8 cellular contexts compared by ENCODE assay signal in the genomic region with DNA sequence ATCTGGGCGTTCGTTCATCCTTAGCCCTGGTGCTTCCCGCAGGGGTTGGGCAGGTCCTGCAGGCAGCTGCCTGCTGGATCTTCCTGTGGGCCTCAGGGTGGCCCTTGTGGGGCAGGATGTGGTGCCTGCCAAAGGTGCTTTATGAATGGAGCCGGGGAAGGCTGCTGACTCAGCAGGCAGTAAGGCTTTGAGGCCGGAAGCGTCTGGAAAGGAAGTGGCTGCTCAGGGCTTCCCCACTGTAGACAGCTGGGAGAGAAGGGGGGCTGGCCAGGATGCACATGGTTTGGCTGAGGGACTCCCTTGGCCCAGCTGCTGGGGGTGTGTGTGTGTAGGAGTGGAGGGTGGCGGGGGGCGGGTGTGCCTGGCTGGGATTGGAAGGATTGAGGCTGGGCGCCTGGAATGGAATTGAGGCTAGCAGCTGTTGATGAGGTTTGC. TPM values are rescaled to one million over a fixed set of nuclear protein-coding genes. Genes with fewer than 3 reads are reported as not detected.
DNase-seq lines count a peak whose midpoint lies in the region; ATAC-seq and TF ChIP-seq lines count a peak whose summit lies in the region.

No MANE protein-coding gene starts in this region.

- no peaks in the 10 kb centered on the region for H3K36me3 ChIP-seq in hepatocyte (replicated peaks; ENCODE audit: insufficient read depth, low read depth)

- no peaks in the 10 kb centered on the region for H3K9me2 ChIP-seq in hepatocyte (replicated peaks; ENCODE audit: insufficient read depth)

- 41% methylated on average over 8 of the region's 9 CpGs for WGBS in hepatocyte (ENCODE audit: low lambda C conversion rate, missing lambda C conversion rate)

- peak overlapping the region; percentile 83 for H3K27ac ChIP-seq in hepatocyte

- DNase-seq in C1 segment of cervical spinal cord (lab: John Stamatoyannopoulos, UW) (peak in 12 of 14 donors; percentile 10 to 79 (median 60)), LHCN-M2 (ENCODE audit: low read depth) (peak; percentile 99), T-helper 9 cell (peak; percentile 62), amygdala (lab: John Stamatoyannopoulos, UW) (peak in 52 of 56 donors; percentile 13 to 82 (median 61)), hepatocyte (ENCODE audit: low spot score) (peak; percentile 87), skeletal muscle cell (ENCODE audit: low read depth) (peak; percentile 91)

- H2AFZ ChIP-seq in hepatocyte = no peak overlapping the region

- H3K27me3 ChIP-seq in hepatocyte = no peaks in the 10 kb centered on the region

- H4K20me1 ChIP-seq in hepatocyte (ENCODE audit: insufficient read depth, poor library complexity, severe bottlenecking) = peaks cover 95% of the 10 kb centered on the region

- no peaks in the 10 kb centered on the region for H3K9me3 ChIP-seq in hepatocyte (ENCODE audit: low read depth)

- TF ChIP-seq CTCF in hepatocyte (IDR thresholded peaks at IDR 0.05; ENCODE audit: poor library complexity) = no peak

- peak; percentile 85 for ATAC-seq in GM21381 (IDR thresholded peaks at IDR 0.05; ENCODE audit: unreplicated experiment)
- ATAC-seq in HG03025 (IDR thresholded peaks at IDR 0.05; ENCODE audit: low FRiP score, unreplicated experiment) = no peak

- H3K4me3 ChIP-seq in hepatocyte = no peak overlapping the region
- H3K4me3 ChIP-seq in skeletal muscle cell (ENCODE audit: low read depth, low read length) = no peak overlapping the region

- H3K79me2 ChIP-seq in hepatocyte = peaks cover 90% of the 10 kb centered on the region

- peak overlapping the region; percentile 27 for H3K4me2 ChIP-seq in hepatocyte

- peaks cover 11% of the 10 kb centered on the region for H3K4me1 ChIP-seq in hepatocyte (ENCODE audit: insufficient read depth)

RNA-seq across cellular contexts. Expression of gene CD276, which starts 12.9 kb away (rescaled TPM):
- total RNA-seq in LHCN-M2 (2014; rRNA removed) = 47.1 and 54.4 TPM in 2 replicates
- 48.4 TPM for polyA plus RNA-seq in LHCN-M2 (2012)
- 94.4 and 106 TPM in 2 replicates for total RNA-seq in hepatocyte
- polyA plus RNA-seq in hepatocyte = 178 and 222 TPM in 2 replicates

RNA-seq across cellular contexts. Expression of gene INSYN1, which starts 56.1 kb away (rescaled TPM):
- total RNA-seq in LHCN-M2 (2014; rRNA removed) (0.19 and 0.29 TPM in 2 replicates), hepatocyte (1.3 and 3.3 TPM in 2 replicates)
- polyA plus RNA-seq in LHCN-M2 (2012) = 0.60 TPM
- 1.9 and 8.1 TPM in 2 replicates for polyA plus RNA-seq in hepatocyte
